In the genomic region with DNA sequence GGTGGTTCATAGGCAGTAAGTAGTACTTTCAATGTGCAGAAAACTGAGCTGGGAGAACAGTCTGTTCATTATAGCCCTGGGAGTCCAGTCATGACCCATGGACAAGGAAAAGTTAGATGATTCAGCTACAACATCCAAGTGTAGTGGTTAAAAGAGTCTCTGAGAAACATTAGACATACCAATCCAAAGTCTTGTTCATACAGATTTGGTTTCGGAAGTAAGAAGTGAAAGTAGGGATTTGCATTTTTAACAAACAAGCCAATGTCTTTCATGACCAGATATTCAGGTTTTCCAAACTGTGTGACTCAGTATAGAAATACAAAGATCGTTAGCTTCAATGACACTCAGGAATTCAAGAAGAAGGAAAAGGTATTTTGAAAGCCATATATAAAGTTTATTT, we compare ENCODE assay signal across 31 cellular contexts.
"Had no signal": no experiment of that assay in that cellular context is flagged by ENCODE, and none has a peak within 500 bp of the region (broad histone marks: within the 10 kb centered on the region; RNA-seq: fewer than 3 reads in every experiment).

No MANE protein-coding gene starts in this region.

- H3K4me1 ChIP-seq: colonic mucosa, heart left ventricle had no signal

- H3K9me3 ChIP-seq: colonic mucosa had no signal

- H3K4me3 ChIP-seq: cardiac muscle cell, colonic mucosa, esophagus squamous epithelium, heart left ventricle had no signal

- H3K27ac ChIP-seq: brain microvascular endothelial cell, cardiac muscle cell, colonic mucosa, heart left ventricle, VCaP had no signal

- ATAC-seq: activated naive CD4-positive, alpha-beta T cell treated with anti-CD3 and anti-CD28 coated beads, Interleukin-2, amount 50 U/mL, for 72 hours; activated T-cell treated with anti-CD3 and anti-CD28 coated beads, Interleukin-2, amount 50 U/mL, for 72 hours; heart left ventricle; WTC11 had no signal

- H3K27me3 ChIP-seq: brain microvascular endothelial cell, cardiac muscle cell, colonic mucosa, esophagus squamous epithelium, heart left ventricle had no signal

- FAIRE-seq: astrocyte, endometrium, endothelial cell of umbilical vein, frontal cortex had no signal

- H3K36me3 ChIP-seq: brain microvascular endothelial cell, cardiac muscle cell, colonic mucosa, esophagus squamous epithelium, heart left ventricle had no signal

- DNase-seq: activated CD4-positive, alpha-beta memory T cell treated with anti-CD3 and anti-CD28 coated beads, Interleukin-2, amount 10 ng/mL, durations not matched to agents 7 days and 5 days; activated CD4-positive, alpha-beta T cell treated with anti-CD3 and anti-CD28 coated beads for 1 hour; activated CD4-positive, alpha-beta T cell treated with anti-CD3 and anti-CD28 coated beads for 4 hours; activated CD4-positive, alpha-beta T cell treated with anti-CD3 and anti-CD28 coated beads, Interleukin-2, amount 10 ng/mL, durations not matched to agents 7 days and 5 days; activated CD4-positive, alpha-beta T cell treated with anti-CD3 and anti-CD28 coated beads, Interleukin-2, amount 50 U/mL, for 4 hours; activated CD8-positive, alpha-beta memory T cell treated with anti-CD3 and anti-CD28 coated beads, Interleukin-2, amount 50 U/mL, for 48 hours; activated gamma-delta T cell; activated naive CD4-positive, alpha-beta T cell; activated naive CD4-positive, alpha-beta T cell treated with anti-CD3 and anti-CD28 coated beads, Interleukin-2, amount 10 ng/mL, durations not matched to agents 7 days and 5 days; activated naive CD8-positive, alpha-beta T cell treated with anti-CD3 and anti-CD28 coated beads, Interleukin-2, amount 10 ng/mL, durations not matched to agents 7 days and 5 days; activated T-cell treated with anti-CD3 and anti-CD28 coated beads for 4 hours; activated T-cell treated with anti-CD3 and anti-CD28 coated beads, Interleukin-2, amount 50 U/mL, for 24 hours; activated T-cell treated with anti-CD3 and anti-CD28 coated beads, Interleukin-2, amount 50 U/mL, for 72 hours; anterior cingulate cortex; brain microvascular endothelial cell; central memory CD4-positive, alpha-beta T cell; cerebellar nuclear complex; colonic mucosa; effector CD8-positive, alpha-beta T cell; esophagus squamous epithelium; glutamatergic neuron; heart left ventricle; T-helper 2 cell had no signal
